In the genomic region with DNA sequence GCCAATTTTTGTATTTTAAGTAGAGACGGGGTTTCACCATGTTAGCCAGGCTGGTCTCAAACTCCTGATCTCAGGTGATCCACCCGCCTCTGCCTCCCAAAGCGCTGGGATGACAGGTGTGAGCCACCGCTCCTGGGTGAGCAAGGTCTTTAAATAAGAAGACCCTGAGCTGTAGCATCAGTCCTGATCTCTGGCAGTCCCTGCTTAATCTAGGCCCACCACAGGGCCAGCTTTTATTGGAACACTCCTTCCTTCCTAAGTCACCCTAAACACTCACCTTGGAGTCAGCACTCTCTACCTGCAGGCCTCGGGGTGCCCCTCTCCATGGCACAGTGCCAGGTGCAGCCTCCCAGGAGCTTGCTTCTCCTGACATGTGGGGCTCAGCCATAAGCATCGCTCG, we compare ENCODE assay signal across 4 cellular contexts. TPM values are rescaled to one million over a fixed set of nuclear protein-coding genes. Genes with fewer than 3 reads are reported as not detected.
"Had no signal": no experiment of that assay in that cellular context is flagged by ENCODE, and none has a peak within 500 bp of the region (broad histone marks: within the 10 kb centered on the region; RNA-seq: fewer than 3 reads in every experiment).

No MANE protein-coding gene starts in this region.

RNA-seq across cellular contexts. Expression of a gene that starts 30.8 kb away (rescaled TPM):
- total RNA-seq: HT-29, HT1080, IMR-90 had no signal
- polyA plus RNA-seq: IgD-negative memory B cell, IMR-90 had no signal
